26 cellular contexts compared by ENCODE assay signal in genomic region chr18:76589866-76590265, GRCh38.
"Had no signal": no experiment of that assay in that cellular context is flagged by ENCODE, and none has a peak within 500 bp of the region (broad histone marks: within the 10 kb centered on the region; RNA-seq: fewer than 3 reads in every experiment).

No MANE protein-coding gene starts in this region.

- H3K27me3 ChIP-seq: ascending aorta, SJSA1 had no signal

- H3K27ac Mint-ChIP-seq: activated CD4-positive, alpha-beta memory T cell treated with anti-CD3 and anti-CD28 coated beads for 36 hours; activated CD4-positive, alpha-beta T cell treated with anti-CD3 and anti-CD28 coated beads, Interleukin-2, amount 10 ng/mL, durations not matched to agents 7 days and 5 days; activated naive CD4-positive, alpha-beta T cell treated with anti-CD3 and anti-CD28 coated beads, Interleukin-2, amount 50 U/mL, for 72 hours; activated naive CD8-positive, alpha-beta T cell treated with anti-CD3 and anti-CD28 coated beads, Interleukin-2, amount 50 U/mL, for 24 hours; T-helper 1 cell treated with Interleukin-12 subunit alpha and Interleukin-12 subunit beta and Interleukin-4 antibody, amounts not matched to agents 30 μg/mL and 1 μg/mL, for 36 hours; WTC11 had no signal

- H3K36me3 ChIP-seq: ascending aorta, SJSA1 had no signal

- H3K9me3 ChIP-seq: ascending aorta, SJSA1 had no signal

- ATAC-seq: activated naive CD4-positive, alpha-beta T cell treated with anti-CD3 and anti-CD28 coated beads, Interleukin-2, amount 50 U/mL, for 72 hours; activated naive CD8-positive, alpha-beta T cell treated with anti-CD3 and anti-CD28 coated beads, Interleukin-2, amount 50 U/mL, for 24 hours; activated T-cell treated with anti-CD3 and anti-CD28 coated beads, Interleukin-2, amount 50 U/mL, for 4 hours; PC-3; SK-N-SH treated with all-trans-retinoic acid at 6 μM for 48 hours; WTC11 had no signal

- FAIRE-seq: RCC 7860 had no signal

- H3K9me3 Mint-ChIP-seq: activated CD4-positive, alpha-beta memory T cell treated with anti-CD3 and anti-CD28 coated beads for 36 hours; activated CD4-positive, alpha-beta T cell treated with anti-CD3 and anti-CD28 coated beads, Interleukin-2, amount 10 ng/mL, durations not matched to agents 7 days and 5 days; activated naive CD4-positive, alpha-beta T cell treated with anti-CD3 and anti-CD28 coated beads, Interleukin-2, amount 50 U/mL, for 72 hours; T-helper 1 cell treated with Interleukin-12 subunit alpha and Interleukin-12 subunit beta and Interleukin-4 antibody, amounts not matched to agents 30 μg/mL and 1 μg/mL, for 36 hours had no signal

- H3K4me2 ChIP-seq: KMS-11 had no signal

- DNase-seq: activated CD4-positive, alpha-beta memory T cell treated with anti-CD3 and anti-CD28 coated beads for 36 hours; activated CD4-positive, alpha-beta T cell treated with anti-CD3 and anti-CD28 coated beads for 1 hour; activated CD4-positive, alpha-beta T cell treated with anti-CD3 and anti-CD28 coated beads, Interleukin-2, amount 10 ng/mL, durations not matched to agents 7 days and 5 days; activated CD8-positive, alpha-beta memory T cell treated with anti-CD3 and anti-CD28 coated beads for 24 hours; activated effector memory CD4-positive, alpha-beta T cell treated with anti-CD3 and anti-CD28 coated beads, Interleukin-2, amount 50 U/mL, for 16 hours; activated naive CD4-positive, alpha-beta T cell treated with Interleukin-2 at 50 U/mL for 16 hours; activated naive CD8-positive, alpha-beta T cell treated with anti-CD3 and anti-CD28 coated beads, Interleukin-2, amount 50 U/mL, for 24 hours; activated T-cell treated with anti-CD3 and anti-CD28 coated beads, Interleukin-2, amount 50 U/mL, for 4 hours; amniotic stem cell; NCI-H1092; NCI-H187 treated with DMSO at 0.1 percent for 48 hours; NCI-H2081 treated with DMSO at 0.1 percent for 48 hours; NCI-H226; NCI-H526 treated with DMSO at 0.1 percent for 48 hours; PC-3; SHP77 had no signal

- H3K36me3 Mint-ChIP-seq: activated CD4-positive, alpha-beta memory T cell treated with anti-CD3 and anti-CD28 coated beads for 36 hours; activated naive CD4-positive, alpha-beta T cell treated with anti-CD3 and anti-CD28 coated beads, Interleukin-2, amount 50 U/mL, for 72 hours; brain had no signal

- H3K9ac ChIP-seq: KMS-11 had no signal

- H3K4me1 ChIP-seq: ascending aorta, SJSA1 had no signal

- H3K4me3 Mint-ChIP-seq: activated CD4-positive, alpha-beta memory T cell treated with anti-CD3 and anti-CD28 coated beads for 36 hours; activated CD4-positive, alpha-beta T cell treated with anti-CD3 and anti-CD28 coated beads, Interleukin-2, amount 10 ng/mL, durations not matched to agents 7 days and 5 days; activated T-cell treated with anti-CD3 and anti-CD28 coated beads, Interleukin-2, amount 50 U/mL, for 4 hours; central memory CD8-positive, alpha-beta T cell; T-helper 1 cell treated with Interleukin-12 subunit alpha and Interleukin-12 subunit beta and Interleukin-4 antibody, amounts not matched to agents 30 μg/mL and 1 μg/mL, for 36 hours had no signal

- H3K4me3 ChIP-seq: SJSA1 had no signal

- H3K27ac ChIP-seq: ascending aorta, KMS-11, SJSA1 had no signal
